ENCODE assay signal across 16 cellular contexts in genomic region chr6:41284726-41285125, GRCh38. TPM values are rescaled to one million over a fixed set of nuclear protein-coding genes. Genes with fewer than 3 reads are reported as not detected.
DNase-seq lines count a peak whose midpoint lies in the region; ATAC-seq and TF ChIP-seq lines count a peak whose summit lies in the region.
"Had no signal": no experiment of that assay in that cellular context is flagged by ENCODE, and none has a peak within 500 bp of the region (broad histone marks: within the 10 kb centered on the region; RNA-seq: fewer than 3 reads in every experiment).

No MANE protein-coding gene starts in this region.

- H3K27me3 Mint-ChIP-seq in activated naive CD4-positive, alpha-beta T cell treated with anti-CD3 and anti-CD28 coated beads for 36 hours (ENCODE audit: low read depth) = no peaks in the 10 kb centered on the region
- H3K27me3 Mint-ChIP-seq in osteocyte (ENCODE audit: unreplicated experiment) = peaks cover 60% of the 10 kb centered on the region
- H3K27me3 Mint-ChIP-seq: activated CD8-positive, alpha-beta T cell treated with anti-CD3 and anti-CD28 coated beads for 36 hours had no signal

- H3K9me3 Mint-ChIP-seq in activated naive CD4-positive, alpha-beta T cell treated with anti-CD3 and anti-CD28 coated beads for 36 hours = no peaks in the 10 kb centered on the region
- H3K9me3 Mint-ChIP-seq in osteocyte (ENCODE audit: unreplicated experiment) = no peaks in the 10 kb centered on the region
- H3K9me3 Mint-ChIP-seq: activated CD8-positive, alpha-beta T cell treated with anti-CD3 and anti-CD28 coated beads for 36 hours; activated T-helper 17 cell treated with anti-CD3 and anti-CD28 coated beads, Interleukin-2, amount 50 U/mL, for 72 hours; CD4-positive, CD25-positive, alpha-beta regulatory T cell had no signal

- H4K91ac ChIP-seq in IMR-90 (ENCODE audit: insufficient read depth, low read depth, low read length) = no peak overlapping the region

- H4K5ac ChIP-seq in IMR-90 (ENCODE audit: low read depth, low read length) = no peak overlapping the region

- H3K56ac ChIP-seq in IMR-90 (ENCODE audit: extremely low read depth, insufficient read depth, low read length) = no peak overlapping the region

- in situ Hi-C loops in IMR-90 (cut with MboI; ENCODE audit: low sequenced_read_pairs) = no loop called here

- DNase-seq in DMS79 treated with DMSO at 0.1 percent for 48 hours (lab: John Stamatoyannopoulos, UW) (peak; percentile 39), IMR-90 (peak; percentile 20), fibroblast of gingiva (ENCODE audit: low read depth) (peak; percentile 16), osteoblast (ENCODE audit: insufficient read length, low spot score, missing footprints) (peak; percentile 51), osteocyte (ENCODE audit: extremely low spot score, unreplicated experiment) (no peak)
- no peak for DNase-seq in activated naive CD4-positive, alpha-beta T cell treated with anti-CD3 and anti-CD28 coated beads for 36 hours
- DNase-seq: activated CD8-positive, alpha-beta T cell treated with anti-CD3 and anti-CD28 coated beads for 36 hours; CD4-positive, CD25-positive, alpha-beta regulatory T cell; naive B cell; NCI-H2171 treated with DMSO at 0.1 percent for 48 hours; stimulated activated CD4-positive, alpha-beta T cell treated with anti-CD3 and anti-CD28 coated beads, Interleukin-1b, Interleukin-23, amount 100 ng/mL, for 48 hours had no signal

- CTCF ChIA-PET in IMR-90 (lab: Yijun Ruan, JAX) = no interaction called here
- CTCF ChIA-PET in activated naive CD4-positive, alpha-beta T cell treated with anti-CD3 and anti-CD28 coated beads for 36 hours (lab: Charles Lee) = interaction anchor here (1.0 kb wide), 1 partner anchor 22 kb away, joined by 3 read pairs; no protein-coding TSS in a partner anchor

- no peak overlapping the region for H4K8ac ChIP-seq in IMR-90 (ENCODE audit: low read depth in 2 of 2, low read length in 2 of 2)

- no peak overlapping the region for H3K18ac ChIP-seq in IMR-90 (ENCODE audit: low read depth, low read length)

- H3K4me2 ChIP-seq in IMR-90 (ENCODE audit: low read depth, low read length) (no peak overlapping the region), osteoblast (ENCODE audit: insufficient read depth, low read length) (no peak overlapping the region)

- no peak overlapping the region for H2AK5ac ChIP-seq in IMR-90 (ENCODE audit: low read depth, low read length)

- H3K27me3 ChIP-seq in IMR-90 (ENCODE audit: control insufficient read depth, insufficient read depth, low read length) (peaks cover 2% of the 10 kb centered on the region), osteoblast (ENCODE audit: insufficient read depth, low read length) (no peaks in the 10 kb centered on the region)
- H3K27me3 ChIP-seq: ascending aorta had no signal

- peak overlapping the region; percentile 3 for H2AK9ac ChIP-seq in IMR-90 (replicated peaks; ENCODE audit: low read depth, low read length, poor library complexity)

- no peaks in the 10 kb centered on the region for H3K36me3 Mint-ChIP-seq in activated naive CD4-positive, alpha-beta T cell treated with anti-CD3 and anti-CD28 coated beads for 36 hours (ENCODE audit: low read depth)
- no peaks in the 10 kb centered on the region for H3K36me3 Mint-ChIP-seq in osteocyte (ENCODE audit: unreplicated experiment)

- H3K79me1 ChIP-seq in IMR-90 (ENCODE audit: low read depth in 1 of 2, low read length in 2 of 2) = no peaks in the 10 kb centered on the region

- no peak overlapping the region for H3K27ac Mint-ChIP-seq in activated naive CD4-positive, alpha-beta T cell treated with anti-CD3 and anti-CD28 coated beads for 36 hours
- H3K27ac Mint-ChIP-seq in osteocyte (ENCODE audit: unreplicated experiment) = no peak overlapping the region
- H3K27ac Mint-ChIP-seq: activated CD8-positive, alpha-beta T cell treated with anti-CD3 and anti-CD28 coated beads for 36 hours; CD4-positive, CD25-positive, alpha-beta regulatory T cell; naive B cell; type B pancreatic cell had no signal

- POLR2A ChIA-PET in IMR-90 (lab: Charles Lee; ENCODE audit: unreplicated experiment) = no interaction called here

- H3K4me1 Mint-ChIP-seq in activated naive CD4-positive, alpha-beta T cell treated with anti-CD3 and anti-CD28 coated beads for 36 hours (ENCODE audit: low read depth) = peaks cover 26% of the 10 kb centered on the region
- no peaks in the 10 kb centered on the region for H3K4me1 Mint-ChIP-seq in osteocyte (ENCODE audit: unreplicated experiment)

- no peak for TF ChIP-seq CTCF in IMR-90 (conservative IDR thresholded peaks at IDR 0.05; ENCODE audit: low read depth, low read length)
- no peak for TF ChIP-seq CTCF in osteoblast (IDR thresholded peaks at IDR 0.05; ENCODE audit: extremely low read depth, low read depth, low read length)
- no peak for TF ChIP-seq CTCF in osteocyte (IDR thresholded peaks at IDR 0.05)

- WGBS in IMR-90 (ENCODE audit: extremely low coverage in 2 of 2, insufficient read length in 1 of 2), 2 experiments = no CpG with 5 or more reads among the region's 1 CpG

- no peak overlapping the region for H3K4ac ChIP-seq in IMR-90 (ENCODE audit: low read depth, low read length)

- H3K9me1 ChIP-seq in IMR-90 (ENCODE audit: insufficient read depth, low read length) = no peaks in the 10 kb centered on the region

- ATAC-seq in IMR-90 (ENCODE audit: low read depth) (no peak), GM18907 (IDR thresholded peaks at IDR 0.05; ENCODE audit: unreplicated experiment) (no peak)
- ATAC-seq: activated CD8-positive, alpha-beta T cell treated with anti-CD3 and anti-CD28 coated beads for 36 hours; activated T-helper 17 cell treated with anti-CD3 and anti-CD28 coated beads, Interleukin-2, amount 50 U/mL, for 72 hours had no signal

- H2BK5ac ChIP-seq in IMR-90 (ENCODE audit: low read depth, low read length, poor library complexity, severe bottlenecking) = no peak overlapping the region

- TF ChIP-seq RAD21 in IMR-90 (IDR thresholded peaks at IDR 0.05; ENCODE audit: low read length) = no peak

- H2AFZ ChIP-seq in IMR-90 (replicated peaks; ENCODE audit: low read length, poor library complexity) = no peak overlapping the region
- no peak overlapping the region for H2AFZ ChIP-seq in osteoblast (ENCODE audit: low read length)

- dilution Hi-C loops in IMR-90 (cut with HindIII; ENCODE audit: low sequenced_read_pairs, unreplicated experiment) = no loop called here

- no peaks in the 10 kb centered on the region for H4K20me1 ChIP-seq in IMR-90 (ENCODE audit: insufficient read depth, low read length)
- no peaks in the 10 kb centered on the region for H4K20me1 ChIP-seq in osteoblast (ENCODE audit: insufficient read depth, low read length)

- H3K36me3 ChIP-seq in IMR-90 (ENCODE audit: control insufficient read depth, insufficient read depth, low read length) (no peaks in the 10 kb centered on the region), osteoblast (ENCODE audit: insufficient read depth, low read length) (no peaks in the 10 kb centered on the region)
- H3K36me3 ChIP-seq: ascending aorta, SJSA1 had no signal

- H3K23ac ChIP-seq in IMR-90 (ENCODE audit: low read depth, low read length) = no peak overlapping the region

- H3K9me3 ChIP-seq in IMR-90 (ENCODE audit: control insufficient read depth, insufficient read depth, low read length) (no peaks in the 10 kb centered on the region), osteoblast (ENCODE audit: low read depth, low read length) (no peaks in the 10 kb centered on the region)
- H3K9me3 ChIP-seq: ascending aorta, SJSA1 had no signal

- TF ChIP-seq POLR2A in IMR-90 (IDR thresholded peaks at IDR 0.05; ENCODE audit: low read depth, low read length) = no peak

- H2BK15ac ChIP-seq in IMR-90 (ENCODE audit: low read depth, low read length) = no peak overlapping the region

- H3K4me1 ChIP-seq in IMR-90 (ENCODE audit: control insufficient read depth, insufficient read depth, low read length) = no peaks in the 10 kb centered on the region
- H3K4me1 ChIP-seq in osteoblast (ENCODE audit: insufficient read depth, low read length) = peaks cover 3% of the 10 kb centered on the region
- H3K4me1 ChIP-seq: ascending aorta, SJSA1 had no signal

- no peak overlapping the region for H3K27ac ChIP-seq in IMR-90 (ENCODE audit: insufficient read depth, low read length)
- H3K27ac ChIP-seq in osteoblast (ENCODE audit: low read depth, low read length) = no peak overlapping the region
- H3K27ac ChIP-seq: ascending aorta, SJSA1 had no signal

- H3K4me3 ChIP-seq in IMR-90 (ENCODE audit: insufficient read depth, low read depth, low read length) (no peak overlapping the region), osteoblast (ENCODE audit: insufficient read depth, low read length) (no peak overlapping the region)
- H3K4me3 ChIP-seq: ascending aorta, SJSA1 had no signal

- no peak overlapping the region for H2BK20ac ChIP-seq in IMR-90 (ENCODE audit: low read depth, low read length)

- BruUV-seq in IMR-90 (replicated peaks; lab: Mats Ljungman, UMichigan) = no TSS peak

- H2BK120ac ChIP-seq in IMR-90 (ENCODE audit: low read depth, low read length) = no peak overlapping the region

- no peak overlapping the region for H3K4me3 Mint-ChIP-seq in activated naive CD4-positive, alpha-beta T cell treated with anti-CD3 and anti-CD28 coated beads for 36 hours
- no peak overlapping the region for H3K4me3 Mint-ChIP-seq in osteocyte (ENCODE audit: unreplicated experiment)
- H3K4me3 Mint-ChIP-seq: activated CD8-positive, alpha-beta T cell treated with anti-CD3 and anti-CD28 coated beads for 36 hours; activated T-helper 17 cell treated with anti-CD3 and anti-CD28 coated beads, Interleukin-2, amount 50 U/mL, for 72 hours; CD4-positive, CD25-positive, alpha-beta regulatory T cell; naive B cell; type B pancreatic cell had no signal

- intact Hi-C loops in IMR-90 (cut with micrococcal nuclease) = no loop called here
- intact Hi-C loops in activated naive CD4-positive, alpha-beta T cell treated with anti-CD3 and anti-CD28 coated beads for 36 hours (cut with micrococcal nuclease) = no loop called here

- H3K9ac ChIP-seq in IMR-90 (ENCODE audit: low read depth, low read length) = no peak overlapping the region

- no peaks in the 10 kb centered on the region for H3K79me2 ChIP-seq in osteoblast (ENCODE audit: insufficient read depth, low read length)

- H3K14ac ChIP-seq in IMR-90 (replicated peaks; ENCODE audit: low read depth, low read length) = no peak overlapping the region

RNA-seq across cellular contexts. Expression of gene TREM1, which starts 1.8 kb away (rescaled TPM):
- total RNA-seq in IMR-90 (2012; rRNA removed) = not detected in 2 replicates
- not detected in 2 replicates for polyA plus RNA-seq in IMR-90 (2012; rRNA removed)
- not detected in 2 replicates for polyA plus RNA-seq in IMR-90 (2012; cell fraction: cytosol; rRNA removed)
- polyA plus RNA-seq in IMR-90 (2012; cell fraction: nucleus; rRNA removed; ENCODE audit: low replicate concordance) = 0.10 TPM in 1 of 2 replicates, not detected in the other
- total RNA-seq in osteoblast = 0.72 and 1.8 TPM in 2 replicates
- total RNA-seq in activated naive CD4-positive, alpha-beta T cell treated with anti-CD3 and anti-CD28 coated beads for 36 hours = 1 to 10 TPM; 4.3 to 4.5 TPM
- total RNA-seq in osteocyte = not detected in 2 replicates
- total RNA-seq: activated CD8-positive, alpha-beta T cell treated with anti-CD3 and anti-CD28 coated beads for 36 hours; ascending aorta; CD4-positive, CD25-positive, alpha-beta regulatory T cell; SJSA1 had no signal

RNA-seq across cellular contexts. Expression of gene NCR2, which starts 50.7 kb away (rescaled TPM):
- total RNA-seq in IMR-90 (2012; rRNA removed) = not detected in 2 replicates
- not detected in 2 replicates for polyA plus RNA-seq in IMR-90 (2012; rRNA removed)
- polyA plus RNA-seq in IMR-90 (2012; cell fraction: cytosol; rRNA removed) = not detected in 2 replicates
- not detected in 2 replicates for polyA plus RNA-seq in IMR-90 (2012; cell fraction: nucleus; rRNA removed; ENCODE audit: low replicate concordance)
- total RNA-seq in osteoblast = not detected in 2 replicates
- total RNA-seq in activated naive CD4-positive, alpha-beta T cell treated with anti-CD3 and anti-CD28 coated beads for 36 hours = not detected
- total RNA-seq in osteocyte = not detected in 2 replicates
- total RNA-seq: activated T-helper 17 cell treated with anti-CD3 and anti-CD28 coated beads, Interleukin-2, amount 50 U/mL, for 72 hours; ascending aorta; CD4-positive, CD25-positive, alpha-beta regulatory T cell; SJSA1 had no signal
- polyA plus RNA-seq: CD4-positive, CD25-positive, alpha-beta regulatory T cell had no signal

RNA-seq across cellular contexts. Expression of gene TREML4, which starts 56.6 kb away (rescaled TPM):
- not detected in 2 replicates for total RNA-seq in IMR-90 (2012; rRNA removed)
- polyA plus RNA-seq in IMR-90 (2012; rRNA removed) = not detected in 2 replicates
- not detected in 2 replicates for polyA plus RNA-seq in IMR-90 (2012; cell fraction: cytosol; rRNA removed)
- not detected in 2 replicates for polyA plus RNA-seq in IMR-90 (2012; cell fraction: nucleus; rRNA removed; ENCODE audit: low replicate concordance)
- total RNA-seq in osteoblast = not detected in 2 replicates
- total RNA-seq in activated naive CD4-positive, alpha-beta T cell treated with anti-CD3 and anti-CD28 coated beads for 36 hours = not detected
- total RNA-seq in osteocyte = not detected in 2 replicates
- total RNA-seq: activated CD8-positive, alpha-beta T cell treated with anti-CD3 and anti-CD28 coated beads for 36 hours; activated T-helper 17 cell treated with anti-CD3 and anti-CD28 coated beads, Interleukin-2, amount 50 U/mL, for 72 hours; ascending aorta; CD4-positive, CD25-positive, alpha-beta regulatory T cell; SJSA1 had no signal
- polyA plus RNA-seq: CD4-positive, CD25-positive, alpha-beta regulatory T cell had no signal

Comparison
In these comparisons a context has a peak if more than half of its experiments do, and no peak if none do; other contexts are left out.
1. DNase-seq: peak in DMS79 treated with DMSO at 0.1 percent for 48 hours (single experiment), IMR-90 (single experiment), fibroblast of gingiva (single experiment) and osteoblast (single experiment); none in activated naive CD4-positive, alpha-beta T cell treated with anti-CD3 and anti-CD28 coated beads for 36 hours (single experiment) and osteocyte (single experiment).